In the genomic region with DNA sequence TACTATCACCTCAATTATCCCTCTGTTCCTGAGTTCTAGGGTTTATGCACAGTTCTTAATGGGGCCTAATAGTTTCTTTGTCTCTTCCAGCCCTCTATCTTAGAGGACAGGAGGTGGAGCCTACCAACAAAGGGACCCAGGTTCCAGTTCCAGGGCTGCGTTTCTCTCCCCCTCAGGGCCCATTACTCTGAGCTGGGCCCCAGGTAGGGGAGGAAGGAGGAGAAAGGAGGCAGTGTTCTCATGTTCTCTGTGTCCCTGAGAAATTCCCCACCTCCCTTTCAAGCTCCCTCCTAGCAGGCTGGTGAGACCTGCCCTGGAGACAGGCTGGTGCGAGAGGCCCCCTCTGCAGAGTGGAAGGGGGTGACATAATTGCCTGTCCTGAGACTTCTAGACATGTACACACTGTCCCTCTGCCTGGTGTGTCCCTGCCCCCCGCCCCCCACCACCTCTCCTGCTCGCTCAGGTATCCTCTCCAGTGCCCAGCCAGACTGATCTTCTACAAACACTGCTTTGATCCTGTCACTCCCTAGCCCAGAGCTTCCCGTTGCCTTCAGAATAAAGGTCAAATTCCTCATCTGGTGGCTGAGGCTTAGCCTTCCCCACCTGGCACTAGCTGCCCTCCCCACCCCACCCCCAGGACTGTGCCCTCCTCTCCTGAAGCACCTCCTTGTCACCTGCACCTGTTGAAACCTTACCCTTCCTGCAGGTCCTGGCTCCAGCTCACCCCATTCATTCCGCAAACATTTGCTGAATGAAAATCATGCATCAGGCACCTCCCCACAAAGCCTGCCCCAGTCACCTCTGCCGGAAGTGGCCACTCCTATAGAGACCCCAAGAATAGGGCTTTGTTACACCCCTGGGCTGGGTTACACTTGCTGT, we compare ENCODE assay signal across 1 cellular context.
TF ChIP-seq lines count a peak whose summit lies in the region.

No MANE protein-coding gene starts in this region.

TF ChIP-seq in GM23338, 12 proteins besides CTCF, POLR2A, EP300 and RAD21 (continued from another document):
- TF ChIP-seq, protein P1, sequence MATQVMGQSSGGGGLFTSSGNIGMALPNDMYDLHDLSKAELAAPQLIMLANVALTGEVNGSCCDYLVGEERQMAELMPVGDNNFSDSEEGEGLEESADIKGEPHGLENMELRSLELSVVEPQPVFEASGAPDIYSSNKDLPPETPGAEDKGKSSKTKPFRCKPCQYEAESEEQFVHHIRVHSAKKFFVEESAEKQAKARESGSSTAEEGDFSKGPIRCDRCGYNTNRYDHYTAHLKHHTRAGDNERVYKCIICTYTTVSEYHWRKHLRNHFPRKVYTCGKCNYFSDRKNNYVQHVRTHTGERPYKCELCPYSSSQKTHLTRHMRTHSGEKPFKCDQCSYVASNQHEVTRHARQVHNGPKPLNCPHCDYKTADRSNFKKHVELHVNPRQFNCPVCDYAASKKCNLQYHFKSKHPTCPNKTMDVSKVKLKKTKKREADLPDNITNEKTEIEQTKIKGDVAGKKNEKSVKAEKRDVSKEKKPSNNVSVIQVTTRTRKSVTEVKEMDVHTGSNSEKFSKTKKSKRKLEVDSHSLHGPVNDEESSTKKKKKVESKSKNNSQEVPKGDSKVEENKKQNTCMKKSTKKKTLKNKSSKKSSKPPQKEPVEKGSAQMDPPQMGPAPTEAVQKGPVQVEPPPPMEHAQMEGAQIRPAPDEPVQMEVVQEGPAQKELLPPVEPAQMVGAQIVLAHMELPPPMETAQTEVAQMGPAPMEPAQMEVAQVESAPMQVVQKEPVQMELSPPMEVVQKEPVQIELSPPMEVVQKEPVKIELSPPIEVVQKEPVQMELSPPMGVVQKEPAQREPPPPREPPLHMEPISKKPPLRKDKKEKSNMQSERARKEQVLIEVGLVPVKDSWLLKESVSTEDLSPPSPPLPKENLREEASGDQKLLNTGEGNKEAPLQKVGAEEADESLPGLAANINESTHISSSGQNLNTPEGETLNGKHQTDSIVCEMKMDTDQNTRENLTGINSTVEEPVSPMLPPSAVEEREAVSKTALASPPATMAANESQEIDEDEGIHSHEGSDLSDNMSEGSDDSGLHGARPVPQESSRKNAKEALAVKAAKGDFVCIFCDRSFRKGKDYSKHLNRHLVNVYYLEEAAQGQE (IDR thresholded peaks at IDR 0.05; ENCODE audit: unreplicated experiment), result no peak
- TF ChIP-seq ZNF331 (CRISPR knock-in tag; IDR thresholded peaks at IDR 0.05; ENCODE audit: low read depth) (no peak), POLR2AphosphoS5 (IDR thresholded peaks at IDR 0.05; ENCODE audit: low read depth) (no peak), EZH2 (IDR thresholded peaks at IDR 0.05; ENCODE audit: low read depth, unreplicated experiment) (no peak), ZNF114 (CRISPR knock-in tag; IDR thresholded peaks at IDR 0.05) (no peak), JUNB (IDR thresholded peaks at IDR 0.05; ENCODE audit: unreplicated experiment) (no peak), CREB1 (CRISPR knock-in tag; IDR thresholded peaks at IDR 0.05; ENCODE audit: low read depth) (no peak), STAT1 (IDR thresholded peaks at IDR 0.05; ENCODE audit: unreplicated experiment) (no peak)
- TF ChIP-seq, protein P2, sequence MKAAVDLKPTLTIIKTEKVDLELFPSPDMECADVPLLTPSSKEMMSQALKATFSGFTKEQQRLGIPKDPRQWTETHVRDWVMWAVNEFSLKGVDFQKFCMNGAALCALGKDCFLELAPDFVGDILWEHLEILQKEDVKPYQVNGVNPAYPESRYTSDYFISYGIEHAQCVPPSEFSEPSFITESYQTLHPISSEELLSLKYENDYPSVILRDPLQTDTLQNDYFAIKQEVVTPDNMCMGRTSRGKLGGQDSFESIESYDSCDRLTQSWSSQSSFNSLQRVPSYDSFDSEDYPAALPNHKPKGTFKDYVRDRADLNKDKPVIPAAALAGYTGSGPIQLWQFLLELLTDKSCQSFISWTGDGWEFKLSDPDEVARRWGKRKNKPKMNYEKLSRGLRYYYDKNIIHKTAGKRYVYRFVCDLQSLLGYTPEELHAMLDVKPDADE (IDR thresholded peaks at IDR 0.05), result no peak
